12 cellular contexts compared by ENCODE assay signal in genomic region chr2:164739966-164740365, GRCh38.
A peak's percentile ranks its signal among the peaks of the same experiment; 100 is the strongest.
DNase-seq lines count a peak whose midpoint lies in the region; FAIRE-seq and TF ChIP-seq lines count a peak whose summit lies in the region.
"Had no signal": no experiment of that assay in that cellular context is flagged by ENCODE, and none has a peak within 500 bp of the region (broad histone marks: within the 10 kb centered on the region; RNA-seq: fewer than 3 reads in every experiment).

No MANE protein-coding gene starts in this region.

- no peak for TF ChIP-seq CTCF in osteocyte (IDR thresholded peaks at IDR 0.05)

- H3K4me1 Mint-ChIP-seq in osteocyte (ENCODE audit: unreplicated experiment) = peaks cover 15% of the 10 kb centered on the region

- peak; percentile 59 for DNase-seq in COLO829 (ENCODE audit: low spot score)
- DNase-seq in LoVo (ENCODE audit: low spot score) = peak; percentile 68
- DNase-seq in osteocyte (ENCODE audit: extremely low spot score, unreplicated experiment) = no peak
- no peak for DNase-seq in UCSD-AML1 (lab: John Stamatoyannopoulos, UW; ENCODE audit: unreplicated experiment)
- no peak for DNase-seq in activated CD4-positive, alpha-beta T cell treated with anti-CD3 and anti-CD28 coated beads for 1 hour
- DNase-seq in posterior cingulate gyrus = no peak
- no peak for DNase-seq in mesenteric fat pad (ENCODE audit: low spot score)
- DNase-seq: amygdala, hypothalamus had no signal

- intact Hi-C loops in posterior cingulate gyrus (cut with DNase I) = loop anchor here (5.0 to 10.0 kb wide), 2 partner anchors 105 to 177 kb away; partner anchors contain the start of gene COBLL1

- H3K9me3 Mint-ChIP-seq in osteocyte (ENCODE audit: unreplicated experiment) = no peaks in the 10 kb centered on the region

- FAIRE-seq in endometrium (lab: Jason Lieb, UNC) = peak; percentile 18
- FAIRE-seq: G401.6, GM19239 had no signal

- H3K36me3 Mint-ChIP-seq in osteocyte (ENCODE audit: unreplicated experiment) = no peaks in the 10 kb centered on the region

- H3K4me3 Mint-ChIP-seq in osteocyte (ENCODE audit: unreplicated experiment) = no peak overlapping the region

- H3K27me3 Mint-ChIP-seq in osteocyte (ENCODE audit: unreplicated experiment) = no peaks in the 10 kb centered on the region

- peak overlapping the region; percentile 62 for H3K27ac Mint-ChIP-seq in osteocyte (ENCODE audit: unreplicated experiment)

Comparison
In these comparisons a context has a peak if more than half of its experiments do, and no peak if none do; other contexts are left out.
1. DNase-seq: peak in COLO829 (single experiment) and LoVo (single experiment); none in osteocyte (single experiment), UCSD-AML1 (single experiment), activated CD4-positive, alpha-beta T cell treated with anti-CD3 and anti-CD28 coated beads for 1 hour (single experiment), posterior cingulate gyrus (0 of 10) and mesenteric fat pad (single experiment).